8 cellular contexts compared by ENCODE assay signal in the genomic region with DNA sequence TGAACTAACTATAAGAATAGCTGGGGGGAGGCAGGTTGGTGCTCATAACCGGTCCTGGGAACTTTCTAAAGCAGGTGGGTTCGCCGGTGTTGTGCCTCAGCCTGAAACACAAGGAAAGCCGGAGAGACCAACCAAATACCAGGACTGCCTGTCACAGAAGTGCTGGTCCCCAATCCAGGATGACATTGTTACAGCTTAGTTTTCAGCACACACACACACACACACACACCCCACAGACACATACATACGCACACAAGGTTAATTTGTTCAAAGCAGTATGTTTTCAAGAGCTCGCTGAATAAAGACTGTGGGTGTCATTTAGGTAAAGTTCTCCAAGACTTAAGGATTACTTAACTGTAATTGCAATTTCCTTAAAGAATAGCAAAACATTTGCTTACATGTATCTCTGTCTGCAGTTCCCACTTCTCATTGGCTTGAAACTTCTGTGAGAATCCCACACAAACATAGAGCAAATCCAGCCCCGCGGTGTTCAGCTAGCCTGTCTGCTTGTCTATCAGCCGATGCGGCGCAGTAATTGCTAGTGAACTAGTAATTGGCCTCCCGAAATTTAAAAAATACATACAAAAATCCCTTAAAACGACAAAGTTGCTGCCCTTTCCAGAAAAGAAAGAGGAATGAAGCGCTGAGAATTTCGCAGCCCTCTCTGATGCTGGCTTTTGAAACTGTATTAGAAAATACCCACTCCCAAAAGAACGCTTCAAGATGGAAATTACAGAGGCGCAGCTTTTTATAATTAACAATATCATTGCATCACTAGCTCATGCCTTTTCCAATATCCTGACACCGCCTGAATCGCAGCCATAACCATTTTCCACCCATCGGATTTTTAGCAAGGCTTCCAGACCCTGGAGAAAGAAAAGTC. TPM values are rescaled to one million over a fixed set of nuclear protein-coding genes. Genes with fewer than 3 reads are reported as not detected.
DNase-seq lines count a peak whose midpoint lies in the region; ATAC-seq lines count a peak whose summit lies in the region.

No MANE protein-coding gene starts in this region.

- H3K23ac ChIP-seq in neuronal stem cell (ENCODE audit: low read depth, low read length, poor library complexity): no peak overlapping the region

- H3K9ac ChIP-seq in SK-N-MC (ENCODE audit: insufficient read length) (peak overlapping the region; percentile 66), neuronal stem cell (ENCODE audit: low read depth, low read length, poor library complexity) (no peak overlapping the region)

- H3K27me3 Mint-ChIP-seq in CD8-positive, alpha-beta memory T cell: peaks cover 27 to 36% of the 10 kb centered on the region in 2 donors

- peak overlapping the region; percentile 49 for H3K4me3 ChIP-seq in CD8-positive, alpha-beta memory T cell (ENCODE audit: low read length)
- peak overlapping the region; percentile 91 for H3K4me3 ChIP-seq in SK-N-MC
- peak overlapping the region; percentile 48 to 73 for H3K4me3 ChIP-seq in neuronal stem cell (ENCODE audit: low read length in 2 of 2)

- no peak overlapping the region for H2BK120ac ChIP-seq in neuronal stem cell (ENCODE audit: low read depth, low read length)

- no peak overlapping the region for H2BK15ac ChIP-seq in neuronal stem cell (ENCODE audit: low read length)

- peaks cover 9% of the 10 kb centered on the region for H3K27me3 ChIP-seq in CD8-positive, alpha-beta memory T cell (ENCODE audit: insufficient read depth, low read length, poor library complexity, severe bottlenecking)
- peaks cover 0 to 56% (median 25%) of the 10 kb centered on the region in 3 experiments for H3K27me3 ChIP-seq in neuronal stem cell (ENCODE audit: control insufficient read depth in 3 of 3, insufficient read depth in 3 of 3, low read depth in 1 of 3, low read length in 3 of 3)

- no peak overlapping the region for H3K18ac ChIP-seq in neuronal stem cell (ENCODE audit: low read length)

- ATAC-seq in GM21619 (IDR thresholded peaks at IDR 0.05; ENCODE audit: unreplicated experiment): no peak

- no peaks in the 10 kb centered on the region for H3K36me3 ChIP-seq in CD8-positive, alpha-beta memory T cell (ENCODE audit: insufficient read depth, low read length)
- H3K36me3 ChIP-seq in SK-N-MC (ENCODE audit: insufficient read depth, low read length) (no peaks in the 10 kb centered on the region), neuronal stem cell (replicated peaks in 1 of 2; ENCODE audit: control insufficient read depth in 2 of 2, insufficient read depth in 2 of 2, low read length in 2 of 2) (no peaks in the 10 kb centered on the region)

- no peak overlapping the region for H3K27ac ChIP-seq in CD8-positive, alpha-beta memory T cell (ENCODE audit: low read depth, low read length)
- no peak overlapping the region for H3K27ac ChIP-seq in SK-N-MC
- no peak overlapping the region for H3K27ac ChIP-seq in neuronal stem cell (replicated peaks; ENCODE audit: low read length)

- no peaks in the 10 kb centered on the region for H3K9me3 ChIP-seq in CD8-positive, alpha-beta memory T cell (ENCODE audit: low read length)
- H3K9me3 ChIP-seq in SK-N-MC (ENCODE audit: low read depth, low read length): no peaks in the 10 kb centered on the region
- H3K9me3 ChIP-seq in neuronal stem cell (replicated peaks in 1 of 2; ENCODE audit: control insufficient read depth in 2 of 2, insufficient read depth in 1 of 2, low read depth in 1 of 2, low read length in 2 of 2): no peaks in the 10 kb centered on the region

- WGBS in neuronal stem cell (ENCODE audit: extremely low coverage in 2 of 2, insufficient read length in 2 of 2, insufficient replicate concordance in 1 of 2), 2 donors: no CpG with 5 or more reads among the region's 20 CpGs

- DNase-seq in CD8-positive, alpha-beta memory T cell: no peak
- no peak for DNase-seq in SK-N-MC (ENCODE audit: low read depth, low spot score)
- peak; percentile 52 for DNase-seq in fibroblast of peridontal ligament (ENCODE audit: extremely low read depth)
- DNase-seq in neuronal stem cell (ENCODE audit: low spot score): no peak
- no peak for DNase-seq in foreskin melanocyte
- DNase-seq in GM19240 (ENCODE audit: insufficient read length, low spot score): no peak
- no peak for DNase-seq in GF-D8 (lab: John Stamatoyannopoulos, UW)

- peaks cover 0 to 1% (median 0%) of the 10 kb centered on the region in 5 donors for H3K9me3 Mint-ChIP-seq in CD8-positive, alpha-beta memory T cell

- H3K27ac Mint-ChIP-seq in CD8-positive, alpha-beta memory T cell: peak overlapping the region in 4 of 8 donors; percentile 17 to 81 (median 64)

- no peak overlapping the region for H3K14ac ChIP-seq in neuronal stem cell (ENCODE audit: low read length)

- H3K79me1 ChIP-seq in neuronal stem cell (ENCODE audit: low read depth, low read length): no peaks in the 10 kb centered on the region

- no peak overlapping the region for H3K4ac ChIP-seq in neuronal stem cell (ENCODE audit: low read length)

- POLR2A ChIA-PET in CD8-positive, alpha-beta memory T cell (lab: Charles Lee): interaction anchor here (0.5 kb wide), 1 partner anchor 97 kb away, joined by 7 read pairs; no protein-coding TSS in a partner anchor

- H3K4me1 ChIP-seq in CD8-positive, alpha-beta memory T cell (ENCODE audit: insufficient read depth, low read length): peaks cover 14% of the 10 kb centered on the region
- H3K4me1 ChIP-seq in neuronal stem cell (ENCODE audit: control insufficient read depth in 2 of 2, insufficient read depth in 1 of 2, low read depth in 1 of 2, low read length in 2 of 2): peaks cover 0 to 4% of the 10 kb centered on the region in 2 donors

- no peak overlapping the region for H2BK12ac ChIP-seq in neuronal stem cell (ENCODE audit: low read length)

- H2AK5ac ChIP-seq in neuronal stem cell (ENCODE audit: low read depth, low read length): no peak overlapping the region

- no peak overlapping the region for H4K8ac ChIP-seq in neuronal stem cell (ENCODE audit: low read depth, low read length)

- peak overlapping the region; percentile 49 for H3K4me2 ChIP-seq in neuronal stem cell (ENCODE audit: insufficient read depth, low read length, poor library complexity, severe bottlenecking)

- H2BK5ac ChIP-seq in neuronal stem cell (ENCODE audit: low read length): no peak overlapping the region

- H3K36me3 Mint-ChIP-seq in CD8-positive, alpha-beta memory T cell: no peaks in the 10 kb centered on the region

- CTCF ChIA-PET in CD8-positive, alpha-beta memory T cell (lab: Charles Lee): interaction anchor here (0.5 to 1.5 kb wide), 4 partner anchors 11 to 82 kb away, joined by 3 to 4 read pairs (median 3); no protein-coding TSS in a partner anchor

- H3K4me1 Mint-ChIP-seq in CD8-positive, alpha-beta memory T cell: peaks cover 11 to 20% (median 13%) of the 10 kb centered on the region in 3 donors

- H2AFZ ChIP-seq in neuronal stem cell (ENCODE audit: low read length): peak overlapping the region; percentile 90

- H4K91ac ChIP-seq in neuronal stem cell (ENCODE audit: low read depth, low read length, poor library complexity): no peak overlapping the region

- H3K4me3 Mint-ChIP-seq in CD8-positive, alpha-beta memory T cell: peak overlapping the region; percentile 69 to 91 (median 89)

RNA-seq across cellular contexts. Expression of a gene that starts 0.9 kb away (rescaled TPM):
- under 1 TPM; 0.82 to 0.96 TPM for total RNA-seq in CD8-positive, alpha-beta memory T cell
- polyA plus RNA-seq in CD8-positive, alpha-beta memory T cell: 12.1 TPM
- 0.11 TPM for polyA plus RNA-seq in neuronal stem cell (2013, experiment 1 of 2)
- polyA plus RNA-seq in neuronal stem cell (2013, experiment 2 of 2): 0.10 TPM
